Comparison of ENCODE assay signal across 28 cellular contexts in the genomic region with DNA sequence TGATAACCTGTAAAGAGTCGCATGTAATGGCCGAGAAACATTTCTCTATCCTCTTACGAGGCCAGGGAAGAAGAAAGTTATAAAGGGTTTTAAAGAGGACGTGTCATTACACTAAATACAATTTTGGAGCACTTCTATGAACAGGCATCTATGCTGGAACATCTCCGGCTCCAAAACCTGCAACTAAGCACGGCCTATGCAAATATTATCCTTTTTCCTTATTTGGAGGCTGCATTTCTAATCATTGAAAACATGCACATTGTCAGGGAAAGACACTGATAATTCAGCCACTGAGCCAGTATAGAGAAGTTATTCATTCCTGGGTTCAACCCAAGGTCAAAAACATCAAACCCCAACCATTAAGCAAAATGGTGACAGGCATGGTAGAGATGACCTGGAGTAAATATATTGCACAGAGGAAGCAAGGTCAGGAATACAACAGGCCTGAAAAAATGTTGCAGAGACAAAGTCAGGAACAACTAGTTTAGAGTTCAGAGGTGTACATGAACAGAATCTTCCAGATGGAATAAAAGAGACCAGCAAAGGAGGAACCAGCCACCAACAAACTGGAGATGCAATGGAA.
"Had no signal": no experiment of that assay in that cellular context is flagged by ENCODE, and none has a peak within 500 bp of the region (broad histone marks: within the 10 kb centered on the region; RNA-seq: fewer than 3 reads in every experiment).

No MANE protein-coding gene starts in this region.

- DNase-seq: activated CD4-positive, alpha-beta T cell treated with anti-CD3 and anti-CD28 coated beads for 36 hours; activated CD4-positive, alpha-beta T cell treated with anti-CD3 and anti-CD28 coated beads, Interleukin-2, amount 10 ng/mL, durations not matched to agents 7 days and 5 days; activated CD4-positive, alpha-beta T cell treated with anti-CD3 and anti-CD28 coated beads, Interleukin-2, amount 50 U/mL, for 48 hours; activated CD8-positive, alpha-beta T cell treated with anti-CD3 and anti-CD28 coated beads, Interleukin-2, amount 10 ng/mL, durations not matched to agents 7 days and 5 days; activated gamma-delta T cell; activated naive CD4-positive, alpha-beta T cell treated with Interleukin-2 at 50 U/mL for 16 hours; activated naive CD8-positive, alpha-beta T cell treated with anti-CD3 and anti-CD28 coated beads, Interleukin-2, amount 10 ng/mL, durations not matched to agents 7 days and 5 days; activated T-cell treated with anti-CD3 and anti-CD28 coated beads, Interleukin-2, amount 50 U/mL, for 24 hours; amygdala; NCI-H1048; NCI-H1105 treated with DMSO at 0.1 percent for 48 hours; NCI-H1436; NCI-H1694; NCI-H1930; NCI-H2081 treated with DMSO at 0.1 percent for 48 hours; NCI-H226; NCI-H446 treated with DMSO at 0.1 percent for 48 hours; NCI-H524; NCI-H82; Peyer's patch; RPMI8226; SHP77 treated with DMSO at 0.1 percent for 48 hours had no signal

- H3K4me1 ChIP-seq: ascending aorta, Peyer's patch had no signal

- H3K27ac ChIP-seq: ascending aorta, Peyer's patch had no signal

- H3K9me3 Mint-ChIP-seq: activated CD4-positive, alpha-beta T cell treated with anti-CD3 and anti-CD28 coated beads, Interleukin-2, amount 10 ng/mL, durations not matched to agents 7 days and 5 days; activated naive CD4-positive, alpha-beta T cell treated with anti-CD3 and anti-CD28 coated beads, Interleukin-2, amount 50 U/mL, for 24 hours; activated naive CD8-positive, alpha-beta T cell treated with anti-CD3 and anti-CD28 coated beads, Interleukin-2, amount 10 ng/mL, durations not matched to agents 7 days and 5 days; activated T-cell treated with anti-CD3 and anti-CD28 coated beads, Interleukin-2, amount 50 U/mL, for 24 hours; activated T-helper 2 cell treated with anti-CD3 and anti-CD28 coated beads, Interferon-gamma antibody, Interleukin-2, Interleukin-4, amounts not matched to agents 10 μg/mL and 5 μg/mL and 100 μg/mL, durations not matched to agents 14 hours and 24 hours and 36 hours; T-helper 2 cell treated with Interferon-gamma antibody and Interleukin-4, amounts not matched to agents 5 μg/mL and 100 μg/mL, for 36 hours had no signal

- H3K4me3 ChIP-seq: ascending aorta, Peyer's patch, SJSA1 had no signal

- ATAC-seq: activated CD4-positive, alpha-beta T cell treated with anti-CD3 and anti-CD28 coated beads for 36 hours; activated CD8-positive, alpha-beta T cell treated with anti-CD3 and anti-CD28 coated beads, Interleukin-2, amount 10 ng/mL, durations not matched to agents 7 days and 5 days had no signal

- H3K27me3 ChIP-seq: ascending aorta, Peyer's patch, SJSA1 had no signal

- H3K4me1 Mint-ChIP-seq: activated CD4-positive, alpha-beta T cell treated with anti-CD3 and anti-CD28 coated beads for 36 hours; activated CD4-positive, alpha-beta T cell treated with anti-CD3 and anti-CD28 coated beads, Interleukin-2, amount 10 ng/mL, durations not matched to agents 7 days and 5 days; activated naive CD4-positive, alpha-beta T cell treated with anti-CD3 and anti-CD28 coated beads, Interleukin-2, amount 50 U/mL, for 24 hours; activated naive CD8-positive, alpha-beta T cell treated with anti-CD3 and anti-CD28 coated beads, Interleukin-2, amount 10 ng/mL, durations not matched to agents 7 days and 5 days had no signal

- H3K9me3 ChIP-seq: ascending aorta, Peyer's patch, SJSA1 had no signal

- H3K36me3 ChIP-seq: ascending aorta, Peyer's patch, SJSA1 had no signal

- H3K27ac Mint-ChIP-seq: activated CD4-positive, alpha-beta T cell treated with anti-CD3 and anti-CD28 coated beads for 36 hours; activated CD4-positive, alpha-beta T cell treated with anti-CD3 and anti-CD28 coated beads, Interleukin-2, amount 10 ng/mL, durations not matched to agents 7 days and 5 days; activated CD8-positive, alpha-beta T cell treated with anti-CD3 and anti-CD28 coated beads, Interleukin-2, amount 10 ng/mL, durations not matched to agents 7 days and 5 days; activated naive CD4-positive, alpha-beta T cell treated with anti-CD3 and anti-CD28 coated beads, Interleukin-2, amount 50 U/mL, for 24 hours; activated naive CD8-positive, alpha-beta T cell treated with anti-CD3 and anti-CD28 coated beads, Interleukin-2, amount 10 ng/mL, durations not matched to agents 7 days and 5 days; activated T-cell treated with anti-CD3 and anti-CD28 coated beads, Interleukin-2, amount 50 U/mL, for 24 hours; activated T-helper 2 cell treated with anti-CD3 and anti-CD28 coated beads, Interferon-gamma antibody, Interleukin-2, Interleukin-4, amounts not matched to agents 10 μg/mL and 5 μg/mL and 100 μg/mL, durations not matched to agents 14 hours and 24 hours and 36 hours; T-helper 2 cell treated with Interferon-gamma antibody and Interleukin-4, amounts not matched to agents 5 μg/mL and 100 μg/mL, for 36 hours had no signal

- H3K4me3 Mint-ChIP-seq: activated CD4-positive, alpha-beta T cell treated with anti-CD3 and anti-CD28 coated beads for 36 hours; activated CD4-positive, alpha-beta T cell treated with anti-CD3 and anti-CD28 coated beads, Interleukin-2, amount 10 ng/mL, durations not matched to agents 7 days and 5 days; activated CD8-positive, alpha-beta T cell treated with anti-CD3 and anti-CD28 coated beads, Interleukin-2, amount 10 ng/mL, durations not matched to agents 7 days and 5 days; activated naive CD4-positive, alpha-beta T cell treated with anti-CD3 and anti-CD28 coated beads, Interleukin-2, amount 50 U/mL, for 24 hours; activated naive CD8-positive, alpha-beta T cell treated with anti-CD3 and anti-CD28 coated beads, Interleukin-2, amount 10 ng/mL, durations not matched to agents 7 days and 5 days; activated T-cell treated with anti-CD3 and anti-CD28 coated beads, Interleukin-2, amount 50 U/mL, for 24 hours; T-helper 2 cell treated with Interferon-gamma antibody and Interleukin-4, amounts not matched to agents 5 μg/mL and 100 μg/mL, for 36 hours had no signal

- FAIRE-seq: TTC549 had no signal

- H3K36me3 Mint-ChIP-seq: activated naive CD4-positive, alpha-beta T cell treated with anti-CD3 and anti-CD28 coated beads, Interleukin-2, amount 50 U/mL, for 24 hours; activated naive CD8-positive, alpha-beta T cell treated with anti-CD3 and anti-CD28 coated beads, Interleukin-2, amount 10 ng/mL, durations not matched to agents 7 days and 5 days had no signal

- H3K27me3 Mint-ChIP-seq: activated CD4-positive, alpha-beta T cell treated with anti-CD3 and anti-CD28 coated beads for 36 hours; activated CD4-positive, alpha-beta T cell treated with anti-CD3 and anti-CD28 coated beads, Interleukin-2, amount 10 ng/mL, durations not matched to agents 7 days and 5 days; activated naive CD4-positive, alpha-beta T cell treated with anti-CD3 and anti-CD28 coated beads, Interleukin-2, amount 50 U/mL, for 24 hours; activated naive CD8-positive, alpha-beta T cell treated with anti-CD3 and anti-CD28 coated beads, Interleukin-2, amount 10 ng/mL, durations not matched to agents 7 days and 5 days; activated T-cell treated with anti-CD3 and anti-CD28 coated beads, Interleukin-2, amount 50 U/mL, for 24 hours had no signal
